In genomic region chr12:6874007-6874368, GRCh38 we compare ENCODE assay signal across 8 cellular contexts. TPM values are rescaled to one million over a fixed set of nuclear protein-coding genes. Genes with fewer than 3 reads are reported as not detected.
DNase-seq lines count a peak whose midpoint lies in the region; ATAC-seq and TF ChIP-seq lines count a peak whose summit lies in the region.
"Not testable (repeated sequence)": the region's sequence is repeated elsewhere in the genome, so short reads cannot be mapped to it uniquely, and the experiment has no call there.

No MANE protein-coding gene starts in this region.

- H3K4me1 ChIP-seq in GM23338 (ENCODE audit: insufficient read depth) (peaks cover 34% of the 10 kb centered on the region), Peyer's patch (peaks cover 0 to 43% (median 16%) of the 10 kb centered on the region in 4 donors), hepatocyte (ENCODE audit: insufficient read depth) (peaks cover 22% of the 10 kb centered on the region)
- H3K4me1 ChIP-seq in smooth muscle cell (ENCODE audit: low read depth): not testable (repeated sequence)

- 54% methylated on average over 10 of the region's 10 CpGs for WGBS in hepatocyte (ENCODE audit: low lambda C conversion rate, missing lambda C conversion rate)
- WGBS in smooth muscle cell (ENCODE audit: low lambda C conversion rate): 59% methylated on average over 10 of the region's 10 CpGs

- H3K4me3 ChIP-seq in GM23338 (peak overlapping the region; percentile 99), Peyer's patch (peak overlapping the region; percentile 63 to 79 (median 75)), dorsolateral prefrontal cortex (peak overlapping the region; percentile 55 to 100 (median 88)), hepatocyte (peak overlapping the region; percentile 60), smooth muscle cell (peak overlapping the region; percentile 80)

- not testable (repeated sequence) for H3K9ac ChIP-seq in smooth muscle cell (ENCODE audit: low read depth)

- H3K27ac ChIP-seq in 22Rv1 (peak overlapping the region; percentile 99), GM23338 (ENCODE audit: low read depth) (peak overlapping the region; percentile 91), Peyer's patch (peak overlapping the region; percentile 77 to 86 (median 82)), dorsolateral prefrontal cortex (peak overlapping the region in 56 of 59 donors; percentile 25 to 99 (median 86)), hepatocyte (peak overlapping the region; percentile 86), smooth muscle cell (ENCODE audit: low read depth) (peak overlapping the region; percentile 67)

- H3K27ac Mint-ChIP-seq in GM23338: peak overlapping the region; percentile 45; the same call in 1 of the 2 replicates
- peak overlapping the region; percentile 55 for H3K27ac Mint-ChIP-seq in activated naive CD4-positive, alpha-beta T cell treated with anti-CD3 and anti-CD28 coated beads for 36 hours
- H3K27ac Mint-ChIP-seq in naive B cell: peak overlapping the region in 5 of 6 donors; percentile 54 to 94 (median 81)

- TF ChIP-seq POLR2A in Peyer's patch (IDR thresholded peaks at IDR 0.05): not testable (repeated sequence)

- peak overlapping the region; percentile 97 for H2AFZ ChIP-seq in GM23338
- peak overlapping the region; percentile 8 for H2AFZ ChIP-seq in hepatocyte
- not testable (repeated sequence) for H2AFZ ChIP-seq in smooth muscle cell (ENCODE audit: low read depth)

- peaks cover 49% of the 10 kb centered on the region for H3F3A ChIP-seq in GM23338 (replicated peaks; ENCODE audit: low read depth)
- H3F3A ChIP-seq in smooth muscle cell (ENCODE audit: low read depth): peaks cover 28% of the 10 kb centered on the region

- H3K79me2 ChIP-seq in GM23338 (replicated peaks; ENCODE audit: insufficient read depth): peaks cover 16% of the 10 kb centered on the region; the same call in 1 of the 2 replicates
- H3K79me2 ChIP-seq in hepatocyte: peaks cover 29% of the 10 kb centered on the region
- H3K79me2 ChIP-seq in smooth muscle cell (ENCODE audit: low read depth): not testable (repeated sequence)

- CTCF ChIA-PET in activated naive CD4-positive, alpha-beta T cell treated with anti-CD3 and anti-CD28 coated beads for 36 hours (lab: Charles Lee): interaction anchor here (0.6 to 3.8 kb wide), 6 partner anchors 8 to 171 kb away, joined by 3 to 33 read pairs (median 8); no protein-coding TSS in a partner anchor

- not testable (repeated sequence) for DNase-seq in GM23338 (ENCODE audit: low spot score); Peyer's patch; activated naive CD4-positive, alpha-beta T cell treated with anti-CD3 and anti-CD28 coated beads for 36 hours; dorsolateral prefrontal cortex; hepatocyte (ENCODE audit: low spot score); naive B cell; smooth muscle cell (lab: John Stamatoyannopoulos, UW; ENCODE audit: unreplicated experiment)

- not testable (repeated sequence) for TF ChIP-seq CTCF in 22Rv1 (IDR thresholded peaks at IDR 0.05); GM23338 (conservative IDR thresholded peaks at IDR 0.05; ENCODE audit: low read depth in 2 of 2); Peyer's patch (IDR thresholded peaks at IDR 0.05); dorsolateral prefrontal cortex (IDR thresholded peaks at IDR 0.05 in 54 of 56, conservative IDR thresholded peaks at IDR 0.05 in 2 of 56; ENCODE audit: low read depth in 1 of 56, partially characterized antibody in 56 of 56); hepatocyte (IDR thresholded peaks at IDR 0.05; ENCODE audit: poor library complexity); smooth muscle cell (IDR thresholded peaks at IDR 0.05; ENCODE audit: borderline replicate concordance, insufficient read depth, poor library complexity, severe bottlenecking)

- intact Hi-C loops in activated naive CD4-positive, alpha-beta T cell treated with anti-CD3 and anti-CD28 coated beads for 36 hours (cut with micrococcal nuclease): loop anchor here (5.0 kb wide), 2 partner anchors 78 to 1153 kb away; partner anchors contain the start of gene PTPN6
- intact Hi-C loops in dorsolateral prefrontal cortex (cut with DNase I): loop anchor here (5.0 kb wide), 4 partner anchors 33 to 218 kb away; partner anchors contain the start of genes ATN1 (in 1 of the 2), C1R (in 1 of the 2) and LPCAT3 (in 1 of the 2)

- not testable (repeated sequence) for H3K27me3 ChIP-seq in GM23338 (ENCODE audit: insufficient read depth); Peyer's patch; dorsolateral prefrontal cortex; hepatocyte; smooth muscle cell (ENCODE audit: low read depth)

- peaks cover 39% of the 10 kb centered on the region for H3K36me3 Mint-ChIP-seq in GM23338 (ENCODE audit: low read depth)
- H3K36me3 Mint-ChIP-seq in activated naive CD4-positive, alpha-beta T cell treated with anti-CD3 and anti-CD28 coated beads for 36 hours (ENCODE audit: low read depth): peaks cover 33% of the 10 kb centered on the region
- not testable (repeated sequence) for H3K36me3 Mint-ChIP-seq in naive B cell

- H3K4me3 Mint-ChIP-seq in GM23338: peak overlapping the region; percentile 77
- H3K4me3 Mint-ChIP-seq in activated naive CD4-positive, alpha-beta T cell treated with anti-CD3 and anti-CD28 coated beads for 36 hours: peak overlapping the region; percentile 88
- peak overlapping the region; percentile 90 to 95 (median 94) for H3K4me3 Mint-ChIP-seq in naive B cell

- H4K20me1 ChIP-seq in GM23338 (replicated peaks; ENCODE audit: insufficient read depth) (peaks cover 26% of the 10 kb centered on the region), hepatocyte (ENCODE audit: insufficient read depth, poor library complexity, severe bottlenecking) (peaks cover 11% of the 10 kb centered on the region), smooth muscle cell (ENCODE audit: low read depth) (peaks cover 32% of the 10 kb centered on the region)

- H3K4me1 Mint-ChIP-seq in GM23338: peaks cover 34% of the 10 kb centered on the region
- H3K4me1 Mint-ChIP-seq in activated naive CD4-positive, alpha-beta T cell treated with anti-CD3 and anti-CD28 coated beads for 36 hours (ENCODE audit: low read depth): peaks cover 40% of the 10 kb centered on the region
- peaks cover 26 to 41% (median 38%) of the 10 kb centered on the region in 3 donors for H3K4me1 Mint-ChIP-seq in naive B cell

- not testable (repeated sequence) for ATAC-seq in GM23338; naive B cell (ENCODE audit: low read depth in 2 of 2)

- H3K4me2 ChIP-seq in GM23338: peak overlapping the region; percentile 82
- peak overlapping the region; percentile 98 for H3K4me2 ChIP-seq in hepatocyte
- H3K4me2 ChIP-seq in smooth muscle cell: peak overlapping the region; percentile 100

- H3K36me3 ChIP-seq in GM23338 (ENCODE audit: insufficient read depth): peaks cover 14% of the 10 kb centered on the region; the same call in 1 of the 2 replicates
- peaks cover 0 to 21% (median 0%) of the 10 kb centered on the region in 3 donors for H3K36me3 ChIP-seq in Peyer's patch
- not testable (repeated sequence) for H3K36me3 ChIP-seq in hepatocyte (replicated peaks; ENCODE audit: insufficient read depth, low read depth); smooth muscle cell (ENCODE audit: low read depth)

- H3K27me3 Mint-ChIP-seq in GM23338 (ENCODE audit: insufficient read depth, low read depth, poor library complexity): peaks cover 34% of the 10 kb centered on the region
- not testable (repeated sequence) for H3K27me3 Mint-ChIP-seq in activated naive CD4-positive, alpha-beta T cell treated with anti-CD3 and anti-CD28 coated beads for 36 hours (ENCODE audit: low read depth); naive B cell

- not testable (repeated sequence) for H3K9me3 ChIP-seq in Peyer's patch; hepatocyte (ENCODE audit: low read depth); smooth muscle cell (replicated peaks; ENCODE audit: low read depth)

- not testable (repeated sequence) for H3K9me2 ChIP-seq in GM23338 (ENCODE audit: insufficient read depth); hepatocyte (replicated peaks; ENCODE audit: insufficient read depth)

- not testable (repeated sequence) for H3K9me3 Mint-ChIP-seq in GM23338; activated naive CD4-positive, alpha-beta T cell treated with anti-CD3 and anti-CD28 coated beads for 36 hours; naive B cell

RNA-seq across cellular contexts. Expression of gene SPSB2, which starts 0.9 kb away (rescaled TPM):
- total RNA-seq in GM23338 (2014; rRNA removed; shearing (Covaris generic)): 7.6 and 13.1 TPM in 2 replicates
- polyA plus RNA-seq in GM23338 (2016; fragmentation: Nextera tagmentation; extraction: Ambion mirVana) (8.2 and 10.4 TPM in 2 replicates), hepatocyte (11.0 and 13.8 TPM in 2 replicates), naive B cell (ENCODE audit: low read depth in 6 of 6) (10 to 100 TPM in 2 of 6 donors, 1 to 10 TPM in 4; 7.9 to 15.5 (median 8.9) TPM), smooth muscle cell (5.9 and 7.9 TPM in 2 replicates)
- total RNA-seq in Peyer's patch (10 to 100 TPM in 2 of 4 donors, 1 to 10 TPM in 2; 4.1 to 12.3 (median 9.9) TPM), dorsolateral prefrontal cortex (10 to 100 TPM in 3 of 120 experiments, 1 to 10 TPM in 117; 1.8 to 12.4 (median 5.6) TPM), hepatocyte (10.8 and 14.1 TPM in 2 replicates), smooth muscle cell (2.3 and 2.5 TPM in 2 replicates)
- 1 to 10 TPM; 2.6 to 2.8 TPM for total RNA-seq in activated naive CD4-positive, alpha-beta T cell treated with anti-CD3 and anti-CD28 coated beads for 36 hours

RNA-seq across cellular contexts. Expression of gene TPI1, which starts 6.7 kb away (rescaled TPM):
- 731 and 822 TPM in 2 replicates for total RNA-seq in GM23338 (2014; rRNA removed; shearing (Covaris generic))
- 737 and 748 TPM in 2 replicates for polyA plus RNA-seq in GM23338 (2016; fragmentation: Nextera tagmentation; extraction: Ambion mirVana)
- total RNA-seq in Peyer's patch: 1,000 to 10,000 TPM in 1 of 4 donors, 100 to 1,000 TPM in 3; 591 to 1,061 (median 658) TPM
- 1,000 to 10,000 TPM; 1,222 to 1,282 TPM for total RNA-seq in activated naive CD4-positive, alpha-beta T cell treated with anti-CD3 and anti-CD28 coated beads for 36 hours
- total RNA-seq in dorsolateral prefrontal cortex: 100 to 1,000 TPM; 261 to 851 (median 575) TPM
- total RNA-seq in hepatocyte: 571 and 614 TPM in 2 replicates
- polyA plus RNA-seq in hepatocyte: 891 and 918 TPM in 2 replicates
- 100 to 1,000 TPM; 294 to 712 (median 357) TPM for polyA plus RNA-seq in naive B cell (ENCODE audit: low read depth in 6 of 6)
- 1,112 and 1,199 TPM in 2 replicates for total RNA-seq in smooth muscle cell
- polyA plus RNA-seq in smooth muscle cell: 2,097 and 2,100 TPM in 2 replicates

RNA-seq across cellular contexts. Expression of gene USP5, which starts 22.0 kb away (rescaled TPM):
- total RNA-seq in GM23338 (2014; rRNA removed; shearing (Covaris generic)): 97.2 and 109 TPM in 2 replicates
- polyA plus RNA-seq in GM23338 (2016; fragmentation: Nextera tagmentation; extraction: Ambion mirVana) (35.0 and 35.1 TPM in 2 replicates), hepatocyte (73.7 and 78.9 TPM in 2 replicates), naive B cell (ENCODE audit: low read depth in 6 of 6) (10 to 100 TPM; 28.5 to 45.1 (median 35.4) TPM), smooth muscle cell (63.1 and 64.9 TPM in 2 replicates)
- total RNA-seq in Peyer's patch (10 to 100 TPM; 41.0 to 94.1 (median 47.1) TPM), dorsolateral prefrontal cortex (100 to 1,000 TPM in 113 of 120 experiments, 10 to 100 TPM in 7; 77.3 to 191 (median 146) TPM), hepatocyte (60.5 and 61.6 TPM in 2 replicates), smooth muscle cell (51.3 and 52.5 TPM in 2 replicates)
- 100 to 1,000 TPM; 115 to 123 TPM for total RNA-seq in activated naive CD4-positive, alpha-beta T cell treated with anti-CD3 and anti-CD28 coated beads for 36 hours

RNA-seq across cellular contexts. Expression of gene CDCA3, which starts 22.9 kb away (rescaled TPM):
- total RNA-seq in GM23338 (2014; rRNA removed; shearing (Covaris generic)): 37.2 and 47.4 TPM in 2 replicates
- polyA plus RNA-seq in GM23338 (2016; fragmentation: Nextera tagmentation; extraction: Ambion mirVana): 75.6 and 79.2 TPM in 2 replicates
- 10 to 100 TPM; 44.2 to 51.2 (median 46.3) TPM for total RNA-seq in Peyer's patch
- total RNA-seq in activated naive CD4-positive, alpha-beta T cell treated with anti-CD3 and anti-CD28 coated beads for 36 hours: 100 to 1,000 TPM; 106 to 108 TPM
- 1 to 10 TPM in 109 of 120 experiments, under 1 TPM in 11; 0.58 to 4.1 (median 1.9) TPM for total RNA-seq in dorsolateral prefrontal cortex
- total RNA-seq in hepatocyte: 7.5 and 8.5 TPM in 2 replicates
- 18.2 and 20.6 TPM in 2 replicates for polyA plus RNA-seq in hepatocyte
- polyA plus RNA-seq in naive B cell (ENCODE audit: low read depth in 6 of 6): 1 to 10 TPM in 1 of 6 donors, under 1 TPM in 3, not detected in 2; 0.74 to 1.0 (median 0.89) TPM
- total RNA-seq in smooth muscle cell: 5.3 and 7.4 TPM in 2 replicates
- polyA plus RNA-seq in smooth muscle cell: 9.4 and 10.6 TPM in 2 replicates

RNA-seq across cellular contexts. Expression of gene LRRC23, which starts 30.6 kb away (rescaled TPM):
- total RNA-seq in GM23338 (2014; rRNA removed; shearing (Covaris generic)): 2.5 and 9.1 TPM in 2 replicates
- polyA plus RNA-seq in GM23338 (2016; fragmentation: Nextera tagmentation; extraction: Ambion mirVana): 2.4 and 2.9 TPM in 2 replicates
- 10 to 100 TPM in 1 of 4 donors, 1 to 10 TPM in 2, not detected in 1; 1.7 to 35.5 (median 3.0) TPM for total RNA-seq in Peyer's patch
- 1 to 10 TPM; 6.3 to 6.4 TPM for total RNA-seq in activated naive CD4-positive, alpha-beta T cell treated with anti-CD3 and anti-CD28 coated beads for 36 hours
- 10 to 100 TPM; 16.3 to 32.4 (median 22.4) TPM for total RNA-seq in dorsolateral prefrontal cortex
- total RNA-seq in hepatocyte: 8.2 and 9.3 TPM in 2 replicates
- 9.9 and 12.9 TPM in 2 replicates for polyA plus RNA-seq in hepatocyte
- polyA plus RNA-seq in naive B cell (ENCODE audit: low read depth in 6 of 6): 1 to 10 TPM; 4.1 to 8.7 (median 7.1) TPM
- total RNA-seq in smooth muscle cell: 14.2 and 19.9 TPM in 2 replicates
- polyA plus RNA-seq in smooth muscle cell: 13.7 and 19.5 TPM in 2 replicates
